1 cellular context compared by ENCODE assay signal in genomic region chr7:73679709-73680108, GRCh38.
TF ChIP-seq lines count a peak whose summit lies in the region.

No MANE protein-coding gene starts in this region.

TF ChIP-seq in HepG2, 621 proteins besides CTCF, POLR2A, EP300 and RAD21:
- TF ChIP-seq ZFP62 (CRISPR knock-in tag; IDR thresholded peaks at IDR 0.05) (no peak), ZZZ3 (CRISPR knock-in tag; IDR thresholded peaks at IDR 0.05; ENCODE audit: borderline replicate concordance) (no peak)
TF ChIP-seq in HepG2: peak in this region for 0.
